Comparison of ENCODE assay signal across 30 cellular contexts in the genomic region with DNA sequence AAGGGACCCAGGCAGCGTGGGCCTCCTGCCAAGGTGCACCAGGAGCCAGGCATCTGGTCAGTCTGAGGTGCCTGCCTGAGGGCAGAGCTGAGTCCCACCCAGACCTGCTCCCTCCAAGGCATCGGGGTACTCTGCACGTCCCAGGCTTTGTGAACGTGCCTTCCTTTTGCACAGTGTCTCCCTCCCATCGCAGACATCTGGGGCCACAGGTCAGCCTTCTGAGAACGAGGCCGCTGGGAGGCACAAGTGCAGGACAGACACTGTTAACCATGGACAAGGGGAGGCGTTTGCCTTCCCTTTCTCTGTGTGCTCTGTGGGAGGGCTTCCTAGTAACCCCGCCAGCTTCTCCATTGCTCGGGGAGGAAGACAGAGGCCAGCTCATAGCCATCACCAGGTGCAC. TPM values are rescaled to one million over a fixed set of nuclear protein-coding genes. Genes with fewer than 3 reads are reported as not detected.
"Had no signal": no experiment of that assay in that cellular context is flagged by ENCODE, and none has a peak within 500 bp of the region (broad histone marks: within the 10 kb centered on the region; RNA-seq: fewer than 3 reads in every experiment).

No MANE protein-coding gene starts in this region.

- DNase-seq: activated CD4-positive, alpha-beta T cell treated with anti-CD3 and anti-CD28 coated beads for 4 hours; activated CD4-positive, alpha-beta T cell treated with anti-CD3 and anti-CD28 coated beads, Interleukin-2, amount 50 U/mL, for 4 hours; activated CD8-positive, alpha-beta memory T cell treated with anti-CD3 and anti-CD28 coated beads for 24 hours; activated effector memory CD4-positive, alpha-beta T cell treated with Interleukin-2 at 50 U/mL for 16 hours; activated naive CD4-positive, alpha-beta T cell treated with anti-CD3 and anti-CD28 coated beads for 36 hours; activated naive CD8-positive, alpha-beta T cell treated with anti-CD3 and anti-CD28 coated beads for 36 hours; adrenal gland; caudate nucleus; cortex of kidney; islet precursor cell; left ventricle myocardium inferior; naive B cell; nephron progenitor cell; ovary; stimulated activated CD4-positive, alpha-beta T cell treated with anti-CD3 and anti-CD28 coated beads, Interleukin-12 subunit alpha, Interleukin-12 subunit beta, amount 100 ng/mL, for 4 hours; stimulated activated CD4-positive, alpha-beta T cell treated with anti-CD3 and anti-CD28 coated beads, Interleukin-4, amount 100 ng/mL, for 1 hour; stimulated activated naive CD8-positive, alpha-beta T cell treated with anti-CD3 and anti-CD28 coated beads, Interleukin-15, Interleukin-2, amounts not matched to agents 100 U/mL and 50 U/mL, for 24 hours; T-helper 9 cell; testis; transverse colon had no signal

- H3K4me1 ChIP-seq: adrenal gland, ascending aorta, gastroesophageal sphincter, left ventricle myocardium inferior, testis, transverse colon had no signal

- H3K9me3 ChIP-seq: adrenal gland, ascending aorta, gastroesophageal sphincter, left ventricle myocardium inferior, ovary, testis, transverse colon had no signal

- H3K4me2 ChIP-seq: hepatocyte had no signal

- H3K4me3 ChIP-seq: adrenal gland, ascending aorta, gastroesophageal sphincter, hepatocyte, left ventricle myocardium inferior, lung, ovary, skin epidermis, testis, transverse colon had no signal

- H3K27me3 ChIP-seq: adrenal gland, ascending aorta, hepatocyte, ovary, testis, transverse colon had no signal

- H2AFZ ChIP-seq: hepatocyte had no signal

- H3K27ac ChIP-seq: adrenal gland, ascending aorta, gastroesophageal sphincter, hepatocyte, left ventricle myocardium inferior, ovary, skin epidermis, testis, transverse colon, VCaP had no signal

- H3K36me3 ChIP-seq: adrenal gland, ascending aorta, gastroesophageal sphincter, left ventricle myocardium inferior, ovary, transverse colon had no signal

- ATAC-seq: gastroesophageal sphincter; sciatic nerve; stimulated activated naive CD8-positive, alpha-beta T cell treated with anti-CD3 and anti-CD28 coated beads, Interleukin-15, Interleukin-2, amounts not matched to agents 100 U/mL and 50 U/mL, for 24 hours had no signal

RNA-seq across cellular contexts. Expression of gene TFAP2C, which starts 47.6 kb away (rescaled TPM):
- total RNA-seq: activated naive CD4-positive, alpha-beta T cell treated with anti-CD3 and anti-CD28 coated beads for 36 hours; activated naive CD8-positive, alpha-beta T cell treated with anti-CD3 and anti-CD28 coated beads for 36 hours; endothelial cell of umbilical vein; fibroblast of lung; renal cortical epithelial cell had no signal
